ENCODE assay signal across 8 cellular contexts in the genomic region with DNA sequence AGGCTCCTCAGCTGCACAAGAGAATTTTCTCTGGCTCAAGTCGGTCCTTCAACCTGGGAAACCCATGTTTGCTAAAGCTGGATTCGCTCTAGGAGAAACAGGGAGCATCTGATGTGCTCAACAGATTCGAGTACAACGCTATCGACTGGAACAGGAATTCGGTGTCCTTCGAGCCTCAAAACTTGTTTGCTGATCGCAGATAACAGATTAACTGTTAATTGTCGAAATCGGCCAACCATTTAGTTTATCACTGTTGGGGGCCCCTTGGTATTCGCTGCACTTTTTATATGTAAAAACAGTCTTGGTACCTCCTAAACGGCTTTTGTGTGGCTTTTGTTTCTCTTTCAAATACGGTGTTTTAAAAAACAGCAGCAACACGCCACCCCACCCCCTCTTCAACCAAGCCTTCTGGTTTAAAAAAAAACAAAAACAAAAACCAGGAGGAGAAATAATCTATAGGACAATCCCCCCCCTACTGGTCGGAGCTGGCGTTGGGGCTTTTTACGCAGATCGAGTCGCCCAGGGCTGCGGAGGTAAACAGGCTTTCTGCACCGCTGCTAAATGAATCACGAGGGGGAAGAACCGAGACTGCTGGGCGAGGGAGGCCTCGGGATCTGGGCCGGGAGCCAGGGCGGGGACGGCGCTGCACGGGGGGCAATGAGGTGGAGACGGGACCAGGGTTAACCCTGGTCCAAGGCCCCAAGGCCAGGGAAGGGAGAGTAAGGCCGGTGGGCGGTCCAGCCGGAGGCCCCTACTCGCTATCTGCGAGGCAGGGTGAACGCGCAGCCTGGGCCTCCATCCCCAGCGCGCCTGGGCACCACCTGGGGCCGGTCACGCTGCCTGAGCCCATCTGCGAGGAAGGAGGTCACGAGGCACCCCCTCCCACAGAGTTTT.
DNase-seq lines count a peak whose midpoint lies in the region; ATAC-seq and TF ChIP-seq lines count a peak whose summit lies in the region.

No MANE protein-coding gene starts in this region.

- peak; percentile 42 for TF ChIP-seq CTCF in GM12874 (IDR thresholded peaks at IDR 0.05; ENCODE audit: insufficient read depth, low read depth, low read length)
- TF ChIP-seq CTCF in nephron progenitor cell (IDR thresholded peaks at IDR 0.05), result peak; percentile 49
- peak; percentile 29 for TF ChIP-seq CTCF in upper lobe of right lung (IDR thresholded peaks at IDR 0.05)

- CTCF ChIA-PET in activated CD4-positive, alpha-beta T cell treated with anti-CD3 and anti-CD28 coated beads for 36 hours (lab: Charles Lee), result interaction anchor here (0.7 to 1.9 kb wide), 2 partner anchors 18 to 845 kb away, joined by 3 to 5 read pairs; no protein-coding TSS in a partner anchor

- H3K36me3 Mint-ChIP-seq in activated CD4-positive, alpha-beta T cell treated with anti-CD3 and anti-CD28 coated beads for 36 hours (ENCODE audit: low read depth), result peaks cover 5% of the 10 kb centered on the region
- peaks cover 4% of the 10 kb centered on the region for H3K36me3 Mint-ChIP-seq in nephron progenitor cell (ENCODE audit: low read depth)

- no peaks in the 10 kb centered on the region for H3K27me3 Mint-ChIP-seq in activated CD4-positive, alpha-beta T cell treated with anti-CD3 and anti-CD28 coated beads for 36 hours
- H3K27me3 Mint-ChIP-seq in nephron progenitor cell (ENCODE audit: low read depth, poor library complexity), result peaks cover 50% of the 10 kb centered on the region

- H3K4me3 ChIP-seq in upper lobe of right lung, result no peak overlapping the region

- peaks cover 16% of the 10 kb centered on the region for H3K4me1 ChIP-seq in upper lobe of right lung

- H3K4me1 Mint-ChIP-seq in activated CD4-positive, alpha-beta T cell treated with anti-CD3 and anti-CD28 coated beads for 36 hours, result peaks cover 37% of the 10 kb centered on the region
- H3K4me1 Mint-ChIP-seq in nephron progenitor cell, result peaks cover 88% of the 10 kb centered on the region

- no peaks in the 10 kb centered on the region for H3K9me3 Mint-ChIP-seq in activated CD4-positive, alpha-beta T cell treated with anti-CD3 and anti-CD28 coated beads for 36 hours (ENCODE audit: low read depth)
- H3K9me3 Mint-ChIP-seq in nephron progenitor cell, result peaks cover 26% of the 10 kb centered on the region

- no peak overlapping the region for H3K27ac ChIP-seq in upper lobe of right lung

- no peaks in the 10 kb centered on the region for H3K36me3 ChIP-seq in upper lobe of right lung

- H3K27ac Mint-ChIP-seq in activated CD4-positive, alpha-beta T cell treated with anti-CD3 and anti-CD28 coated beads for 36 hours, result peak overlapping the region; percentile 90
- H3K27ac Mint-ChIP-seq in nephron progenitor cell, result no peak overlapping the region

- H3K4me3 Mint-ChIP-seq in activated CD4-positive, alpha-beta T cell treated with anti-CD3 and anti-CD28 coated beads for 36 hours, result peak overlapping the region; percentile 80
- peak overlapping the region; percentile 74 for H3K4me3 Mint-ChIP-seq in nephron progenitor cell

- no peaks in the 10 kb centered on the region for H3K27me3 ChIP-seq in upper lobe of right lung

- intact Hi-C loops in activated CD4-positive, alpha-beta T cell treated with anti-CD3 and anti-CD28 coated beads for 36 hours (cut with DNase I, micrococcal nuclease), result loop anchor here (1.0 to 5.0 kb wide), 9 partner anchors 15 to 1163 kb away; a partner anchor contains a TSS
- intact Hi-C loops in upper lobe of right lung (cut with DNase I), result no loop called here

- DNase-seq in NCI-H345 treated with DMSO at 0.1 percent for 48 hours (lab: John Stamatoyannopoulos, UW; ENCODE audit: unreplicated experiment) (peak; percentile 38), ecto neural progenitor cell (ENCODE audit: low spot score) (peak; percentile 82), nephron progenitor cell (peak; percentile 69), upper lobe of right lung (peak; percentile 73), GM03348 (ENCODE audit: low spot score) (no peak)
- peak; percentile 89 for DNase-seq in activated CD4-positive, alpha-beta T cell treated with anti-CD3 and anti-CD28 coated beads for 36 hours

- H3K9me3 ChIP-seq in upper lobe of right lung, result no peaks in the 10 kb centered on the region

- ATAC-seq in HG02885 (IDR thresholded peaks at IDR 0.05; ENCODE audit: poor library complexity, unreplicated experiment), result peak; percentile 60
- ATAC-seq in activated CD4-positive, alpha-beta T cell treated with anti-CD3 and anti-CD28 coated beads for 36 hours, result peak; percentile 67
- ATAC-seq in upper lobe of right lung, result peak; percentile 47

- POLR2A ChIA-PET in activated CD4-positive, alpha-beta T cell treated with anti-CD3 and anti-CD28 coated beads for 36 hours (lab: Charles Lee), result interaction anchor here (0.6 to 0.7 kb wide), 6 partner anchors 58 to 951 kb away, joined by 3 to 9 read pairs (median 4); no protein-coding TSS in a partner anchor
